In the genomic region with DNA sequence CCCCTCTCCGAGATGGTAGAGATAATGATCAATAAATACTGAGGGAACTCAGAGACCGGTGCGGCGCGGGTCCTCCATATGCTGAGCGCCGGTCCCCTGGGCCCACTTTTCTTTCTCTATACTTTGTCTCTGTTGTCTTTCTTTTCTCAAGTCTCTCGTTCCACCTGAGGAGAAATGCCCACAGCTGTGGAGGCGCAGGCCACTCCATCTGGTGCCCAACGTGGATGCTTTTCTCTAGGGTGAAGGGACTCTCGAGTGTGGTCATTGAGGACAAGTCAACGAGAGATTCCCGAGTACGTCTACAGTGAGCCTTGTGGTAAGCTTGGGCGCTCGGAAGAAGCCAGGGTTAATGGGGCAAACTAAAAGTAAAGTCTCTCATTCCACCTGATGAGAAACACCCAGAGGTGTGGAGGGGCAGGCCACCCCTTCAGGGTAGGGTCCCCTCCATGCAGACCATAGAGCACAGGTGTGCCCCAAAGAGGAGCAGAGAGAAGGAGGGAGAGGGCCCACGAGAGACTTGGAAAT, we compare ENCODE assay signal across 19 cellular contexts. TPM values are rescaled to one million over a fixed set of nuclear protein-coding genes. Genes with fewer than 3 reads are reported as not detected.
A peak's percentile ranks its signal among the peaks of the same experiment; 100 is the strongest.
DNase-seq lines count a peak whose midpoint lies in the region; ATAC-seq and TF ChIP-seq lines count a peak whose summit lies in the region.
"Had no signal": no experiment of that assay in that cellular context is flagged by ENCODE, and none has a peak within 500 bp of the region (broad histone marks: within the 10 kb centered on the region; RNA-seq: fewer than 3 reads in every experiment).

No MANE protein-coding gene starts in this region.

- H3K4me1 Mint-ChIP-seq in activated naive CD4-positive, alpha-beta T cell treated with anti-CD3 and anti-CD28 coated beads for 36 hours (ENCODE audit: low read depth) = peaks cover 9% of the 10 kb centered on the region

- H3K27me3 Mint-ChIP-seq in activated naive CD4-positive, alpha-beta T cell treated with anti-CD3 and anti-CD28 coated beads for 36 hours (ENCODE audit: low read depth) = no peaks in the 10 kb centered on the region

- H3K9me3 ChIP-seq in colonic mucosa = no peaks in the 10 kb centered on the region
- H3K9me3 ChIP-seq in mesodermal cell (ENCODE audit: control insufficient read depth, low read length) = no peaks in the 10 kb centered on the region
- H3K9me3 ChIP-seq in upper lobe of right lung = no peaks in the 10 kb centered on the region
- no peaks in the 10 kb centered on the region for H3K9me3 ChIP-seq in effector memory CD4-positive, alpha-beta T cell (ENCODE audit: control insufficient read depth, low read length)

- H3K9me3 Mint-ChIP-seq in activated naive CD4-positive, alpha-beta T cell treated with anti-CD3 and anti-CD28 coated beads for 36 hours = no peaks in the 10 kb centered on the region
- H3K9me3 Mint-ChIP-seq: activated CD4-positive, alpha-beta T cell treated with anti-CD3 and anti-CD28 coated beads, Interleukin-2, amount 10 ng/mL, durations not matched to agents 7 days and 5 days; activated T-cell treated with anti-CD3 and anti-CD28 coated beads, Interleukin-2, amount 50 U/mL, for 72 hours; naive thymus-derived CD4-positive, alpha-beta T cell had no signal

- no peak for DNase-seq in activated naive CD4-positive, alpha-beta T cell treated with anti-CD3 and anti-CD28 coated beads for 36 hours
- no peak for DNase-seq in activated naive CD4-positive, alpha-beta T cell treated with Interleukin-2 at 50 U/mL for 16 hours
- DNase-seq in colonic mucosa = no peak
- peak; percentile 33 for DNase-seq in upper lobe of right lung
- no peak for DNase-seq in NCI-H146 treated with DMSO at 0.1 percent for 48 hours (lab: John Stamatoyannopoulos, UW; ENCODE audit: unreplicated experiment)
- no peak for DNase-seq in effector memory CD4-positive, alpha-beta T cell
- DNase-seq in SKM-1 (lab: John Stamatoyannopoulos, UW; ENCODE audit: unreplicated experiment) = no peak
- DNase-seq: activated CD4-positive, alpha-beta T cell treated with anti-CD3 and anti-CD28 coated beads, Interleukin-2, amount 10 ng/mL, durations not matched to agents 7 days and 5 days; activated T-cell treated with anti-CD3 and anti-CD28 coated beads, Interleukin-2, amount 50 U/mL, for 72 hours; GM23248; left colon; naive thymus-derived CD4-positive, alpha-beta T cell; NCI-H1092; SIG-M5; stimulated activated CD4-positive, alpha-beta T cell treated with anti-CD3 and anti-CD28 coated beads, Interleukin-2, amount 100 ng/mL, for 24 hours; T1000 had no signal

- WGBS in mesodermal cell (ENCODE audit: insufficient coverage in 2 of 2), 2 experiments = 35 to 60% methylated on average over 9 to 15 of the region's 17 CpGs

- H3K4me1 ChIP-seq in colonic mucosa (no peaks in the 10 kb centered on the region), mesodermal cell (ENCODE audit: control insufficient read depth, insufficient read depth, low read length, poor library complexity, severe bottlenecking) (peaks cover 61% of the 10 kb centered on the region), upper lobe of right lung (peaks cover 8% of the 10 kb centered on the region)
- H3K4me1 ChIP-seq in effector memory CD4-positive, alpha-beta T cell (ENCODE audit: control insufficient read depth, insufficient read depth, low read length, poor library complexity, severe bottlenecking) = no peaks in the 10 kb centered on the region

- H3K9ac ChIP-seq in colonic mucosa (ENCODE audit: low read depth in 2 of 2, low read length in 2 of 2) = no peak overlapping the region
- H3K9ac ChIP-seq: GM23248 had no signal

- no peak overlapping the region for H3K4me3 ChIP-seq in colonic mucosa
- H3K4me3 ChIP-seq in mesodermal cell (ENCODE audit: extremely low read depth, insufficient read depth, low read length, poor library complexity, severe bottlenecking) = peak overlapping the region; percentile 34
- no peak overlapping the region for H3K4me3 ChIP-seq in upper lobe of right lung
- H3K4me3 ChIP-seq in effector memory CD4-positive, alpha-beta T cell (ENCODE audit: insufficient read depth, low read depth, low read length, poor library complexity, severe bottlenecking) = no peak overlapping the region
- H3K4me3 ChIP-seq: GM23248 had no signal

- H3K27me3 ChIP-seq in colonic mucosa = no peaks in the 10 kb centered on the region
- H3K27me3 ChIP-seq in upper lobe of right lung = no peaks in the 10 kb centered on the region
- H3K27me3 ChIP-seq in effector memory CD4-positive, alpha-beta T cell (replicated peaks; ENCODE audit: control insufficient read depth, insufficient read depth, low read length, poor library complexity, severe bottlenecking) = no peaks in the 10 kb centered on the region

- ATAC-seq in upper lobe of right lung = no peak
- ATAC-seq: activated T-cell treated with anti-CD3 and anti-CD28 coated beads, Interleukin-2, amount 50 U/mL, for 72 hours; left colon; naive thymus-derived CD4-positive, alpha-beta T cell had no signal

- H3K4me3 Mint-ChIP-seq in activated naive CD4-positive, alpha-beta T cell treated with anti-CD3 and anti-CD28 coated beads for 36 hours = no peak overlapping the region
- H3K4me3 Mint-ChIP-seq: activated CD4-positive, alpha-beta T cell treated with anti-CD3 and anti-CD28 coated beads, Interleukin-2, amount 10 ng/mL, durations not matched to agents 7 days and 5 days; activated T-cell treated with anti-CD3 and anti-CD28 coated beads, Interleukin-2, amount 50 U/mL, for 72 hours; naive thymus-derived CD4-positive, alpha-beta T cell had no signal

- H3K36me3 ChIP-seq in colonic mucosa = no peaks in the 10 kb centered on the region
- no peaks in the 10 kb centered on the region for H3K36me3 ChIP-seq in mesodermal cell (ENCODE audit: control insufficient read depth, insufficient read depth, low read length)
- H3K36me3 ChIP-seq in upper lobe of right lung = no peaks in the 10 kb centered on the region
- no peaks in the 10 kb centered on the region for H3K36me3 ChIP-seq in effector memory CD4-positive, alpha-beta T cell (ENCODE audit: control insufficient read depth, insufficient read depth, low read length)

- peak overlapping the region; percentile 22 for H3K27ac Mint-ChIP-seq in activated naive CD4-positive, alpha-beta T cell treated with anti-CD3 and anti-CD28 coated beads for 36 hours
- H3K27ac Mint-ChIP-seq: activated CD4-positive, alpha-beta T cell treated with anti-CD3 and anti-CD28 coated beads, Interleukin-2, amount 10 ng/mL, durations not matched to agents 7 days and 5 days; activated T-cell treated with anti-CD3 and anti-CD28 coated beads, Interleukin-2, amount 50 U/mL, for 72 hours; naive thymus-derived CD4-positive, alpha-beta T cell had no signal

- intact Hi-C loops in activated naive CD4-positive, alpha-beta T cell treated with anti-CD3 and anti-CD28 coated beads for 36 hours (cut with micrococcal nuclease) = loop anchor here (10.0 kb wide), 1 partner anchor 362 kb away; no protein-coding TSS in a partner anchor
- intact Hi-C loops in colonic mucosa (cut with DNase I) = loop anchor here (5.0 kb wide), 1 partner anchor 135 kb away; no protein-coding TSS in a partner anchor
- intact Hi-C loops in upper lobe of right lung (cut with DNase I) = no loop called here

- TF ChIP-seq CTCF in colonic mucosa (IDR thresholded peaks at IDR 0.05) = no peak
- TF ChIP-seq CTCF in upper lobe of right lung (IDR thresholded peaks at IDR 0.05) = no peak

- no peaks in the 10 kb centered on the region for H3K36me3 Mint-ChIP-seq in activated naive CD4-positive, alpha-beta T cell treated with anti-CD3 and anti-CD28 coated beads for 36 hours (ENCODE audit: low read depth)
- H3K36me3 Mint-ChIP-seq: naive thymus-derived CD4-positive, alpha-beta T cell had no signal

- H3K27ac ChIP-seq in colonic mucosa = peak overlapping the region; percentile 53
- peak overlapping the region; percentile 82 for H3K27ac ChIP-seq in mesodermal cell (ENCODE audit: low read depth, low read length, severe bottlenecking)
- no peak overlapping the region for H3K27ac ChIP-seq in upper lobe of right lung
- H3K27ac ChIP-seq in effector memory CD4-positive, alpha-beta T cell (ENCODE audit: insufficient read depth, low read length, poor library complexity, severe bottlenecking) = no peak overlapping the region
- H3K27ac ChIP-seq: GM23248 had no signal

- CTCF ChIA-PET in activated naive CD4-positive, alpha-beta T cell treated with anti-CD3 and anti-CD28 coated beads for 36 hours (lab: Charles Lee) = interaction anchor here (0.6 kb wide), 1 partner anchor 350 kb away, joined by 5 read pairs; no protein-coding TSS in a partner anchor

RNA-seq across cellular contexts. Expression of a gene that starts 43.2 kb away (rescaled TPM):
- total RNA-seq in activated naive CD4-positive, alpha-beta T cell treated with anti-CD3 and anti-CD28 coated beads for 36 hours = not detected
- total RNA-seq in colonic mucosa (not detected), upper lobe of right lung (not detected)
- polyA plus RNA-seq in mesodermal cell (2013, experiment 1 of 2) = not detected
- polyA plus RNA-seq in mesodermal cell (2013, experiment 2 of 2) = not detected
- total RNA-seq: activated CD4-positive, alpha-beta T cell treated with anti-CD3 and anti-CD28 coated beads, Interleukin-2, amount 10 ng/mL, durations not matched to agents 7 days and 5 days; activated T-cell treated with anti-CD3 and anti-CD28 coated beads, Interleukin-2, amount 50 U/mL, for 72 hours; epithelial cell of proximal tubule; GM23248; left colon; temporal lobe had no signal
- polyA plus RNA-seq: GM23248; naive thymus-derived CD4-positive, alpha-beta T cell had no signal

Comparison
In these comparisons a context has a peak if more than half of its experiments do, and no peak if none do; other contexts are left out.
1. H3K27ac ChIP-seq: peak in colonic mucosa (single experiment) and mesodermal cell (single experiment); none in upper lobe of right lung (single experiment) and effector memory CD4-positive, alpha-beta T cell (single experiment).